In genomic region chr2:11758639-11759038, GRCh38 we compare ENCODE assay signal across 19 cellular contexts. TPM values are rescaled to one million over a fixed set of nuclear protein-coding genes. Genes with fewer than 3 reads are reported as not detected.
DNase-seq lines count a peak whose midpoint lies in the region; ATAC-seq lines count a peak whose summit lies in the region.
"Had no signal": no experiment of that assay in that cellular context is flagged by ENCODE, and none has a peak within 500 bp of the region (broad histone marks: within the 10 kb centered on the region; RNA-seq: fewer than 3 reads in every experiment).

No MANE protein-coding gene starts in this region.

- no peak overlapping the region for H3K4me3 ChIP-seq in mesendoderm (ENCODE audit: low read length)
- H3K4me3 ChIP-seq: thyroid gland had no signal

- no peaks in the 10 kb centered on the region for H3K36me3 ChIP-seq in mesendoderm (ENCODE audit: control insufficient read depth, insufficient read depth, low read length)
- H3K36me3 ChIP-seq: brain microvascular endothelial cell, thyroid gland had no signal

- H3K23ac ChIP-seq in mesendoderm (ENCODE audit: low read length) = no peak overlapping the region

- H4K5ac ChIP-seq in mesendoderm (ENCODE audit: low read length) = no peak overlapping the region

- H3K27ac Mint-ChIP-seq in stimulated activated naive CD8-positive, alpha-beta T cell treated with anti-CD3 and anti-CD28 coated beads, Interleukin-15, Interleukin-2, amounts not matched to agents 100 ng/mL and 50 ng/mL, for 24 hours = peak overlapping the region; percentile 77
- peak overlapping the region in 1 of 2 donors; percentile 59 for H3K27ac Mint-ChIP-seq in stimulated activated naive CD8-positive, alpha-beta T cell treated with anti-CD3 and anti-CD28 coated beads, Interleukin-15, amount 100 ng/mL, for 72 hours
- peak overlapping the region; percentile 95 for H3K27ac Mint-ChIP-seq in T-helper 17 cell
- H3K27ac Mint-ChIP-seq in central memory CD8-positive, alpha-beta T cell (ENCODE audit: low read depth) = peak overlapping the region; percentile 77
- H3K27ac Mint-ChIP-seq in stimulated activated memory B cell treated with anti-CD40 and anti-IgM and Interleukin-4, amounts not matched to agents 10 μg/mL and 1 μg/mL and 100 μg/mL, for 72 hours = peak overlapping the region; percentile 75
- H3K27ac Mint-ChIP-seq in stimulated activated naive B cell treated with anti-CD40 and anti-IgM and Interleukin-4, amounts not matched to agents 10 μg/mL and 1 μg/mL and 100 μg/mL, for 72 hours = no peak overlapping the region
- H3K27ac Mint-ChIP-seq: B cell had no signal

- no peaks in the 10 kb centered on the region for H3K9me3 Mint-ChIP-seq in stimulated activated naive CD8-positive, alpha-beta T cell treated with anti-CD3 and anti-CD28 coated beads, Interleukin-15, Interleukin-2, amounts not matched to agents 100 ng/mL and 50 ng/mL, for 24 hours
- no peaks in the 10 kb centered on the region for H3K9me3 Mint-ChIP-seq in stimulated activated naive CD8-positive, alpha-beta T cell treated with anti-CD3 and anti-CD28 coated beads, Interleukin-15, amount 100 ng/mL, for 72 hours
- no peaks in the 10 kb centered on the region for H3K9me3 Mint-ChIP-seq in central memory CD8-positive, alpha-beta T cell
- no peaks in the 10 kb centered on the region for H3K9me3 Mint-ChIP-seq in stimulated activated memory B cell treated with anti-CD40 and anti-IgM and Interleukin-4, amounts not matched to agents 10 μg/mL and 1 μg/mL and 100 μg/mL, for 72 hours
- no peaks in the 10 kb centered on the region for H3K9me3 Mint-ChIP-seq in stimulated activated naive B cell treated with anti-CD40 and anti-IgM and Interleukin-4, amounts not matched to agents 10 μg/mL and 1 μg/mL and 100 μg/mL, for 72 hours

- ATAC-seq in stimulated activated naive CD8-positive, alpha-beta T cell treated with anti-CD3 and anti-CD28 coated beads, Interleukin-15, amount 100 ng/mL, for 72 hours = no peak
- ATAC-seq in T-helper 17 cell = no peak
- no peak for ATAC-seq in central memory CD8-positive, alpha-beta T cell (replicated peaks; ENCODE audit: extremely low read depth, poor library complexity, severe bottlenecking)
- ATAC-seq in stimulated activated memory B cell treated with anti-CD40 and anti-IgM and Interleukin-4, amounts not matched to agents 10 μg/mL and 1 μg/mL and 100 μg/mL, for 72 hours = no peak
- no peak for ATAC-seq in GM18517 (IDR thresholded peaks at IDR 0.05; ENCODE audit: unreplicated experiment)
- no peak for ATAC-seq in stimulated activated naive B cell treated with anti-CD40 and anti-IgM and Interleukin-4, amounts not matched to agents 10 μg/mL and 1 μg/mL and 100 μg/mL, for 72 hours (replicated peaks)
- ATAC-seq: foreskin keratinocyte had no signal

- no peaks in the 10 kb centered on the region for H3K9me3 ChIP-seq in T-helper 17 cell (ENCODE audit: control insufficient read depth, low read length, poor library complexity, severe bottlenecking)
- H3K9me3 ChIP-seq: SK-N-SH, thyroid gland had no signal

- H3K36me3 Mint-ChIP-seq in stimulated activated naive CD8-positive, alpha-beta T cell treated with anti-CD3 and anti-CD28 coated beads, Interleukin-15, Interleukin-2, amounts not matched to agents 100 ng/mL and 50 ng/mL, for 24 hours (ENCODE audit: low read depth) = peaks cover 26% of the 10 kb centered on the region
- peaks cover 3% of the 10 kb centered on the region for H3K36me3 Mint-ChIP-seq in T-helper 17 cell (ENCODE audit: low read depth)
- H3K36me3 Mint-ChIP-seq in central memory CD8-positive, alpha-beta T cell (ENCODE audit: insufficient read depth) = peaks cover 8% of the 10 kb centered on the region
- H3K36me3 Mint-ChIP-seq in stimulated activated memory B cell treated with anti-CD40 and anti-IgM and Interleukin-4, amounts not matched to agents 10 μg/mL and 1 μg/mL and 100 μg/mL, for 72 hours = peaks cover 27% of the 10 kb centered on the region
- H3K36me3 Mint-ChIP-seq in stimulated activated naive B cell treated with anti-CD40 and anti-IgM and Interleukin-4, amounts not matched to agents 10 μg/mL and 1 μg/mL and 100 μg/mL, for 72 hours = peaks cover 40 to 42% of the 10 kb centered on the region in 2 donors

- H3K4me3 Mint-ChIP-seq in stimulated activated naive CD8-positive, alpha-beta T cell treated with anti-CD3 and anti-CD28 coated beads, Interleukin-15, Interleukin-2, amounts not matched to agents 100 ng/mL and 50 ng/mL, for 24 hours = no peak overlapping the region
- no peak overlapping the region for H3K4me3 Mint-ChIP-seq in stimulated activated naive CD8-positive, alpha-beta T cell treated with anti-CD3 and anti-CD28 coated beads, Interleukin-15, amount 100 ng/mL, for 72 hours
- no peak overlapping the region for H3K4me3 Mint-ChIP-seq in T-helper 17 cell
- no peak overlapping the region for H3K4me3 Mint-ChIP-seq in central memory CD8-positive, alpha-beta T cell
- H3K4me3 Mint-ChIP-seq in stimulated activated memory B cell treated with anti-CD40 and anti-IgM and Interleukin-4, amounts not matched to agents 10 μg/mL and 1 μg/mL and 100 μg/mL, for 72 hours = no peak overlapping the region
- no peak overlapping the region for H3K4me3 Mint-ChIP-seq in stimulated activated naive B cell treated with anti-CD40 and anti-IgM and Interleukin-4, amounts not matched to agents 10 μg/mL and 1 μg/mL and 100 μg/mL, for 72 hours
- H3K4me3 Mint-ChIP-seq: B cell had no signal

- H3K79me2 ChIP-seq in mesendoderm (ENCODE audit: control insufficient read depth, insufficient read depth, low read length) = no peaks in the 10 kb centered on the region

- no peak overlapping the region for H2AK5ac ChIP-seq in mesendoderm (ENCODE audit: low read length)

- no peak overlapping the region for H3K9ac ChIP-seq in mesendoderm (ENCODE audit: low read length)
- H3K9ac ChIP-seq: KMS-11, SK-N-SH had no signal

- H3K4me2 ChIP-seq in mesendoderm (ENCODE audit: low read length) = no peak overlapping the region
- H3K4me2 ChIP-seq: KMS-11, SK-N-SH had no signal

- no CpG with 5 or more reads among the region's 4 CpGs for WGBS in mesendoderm (ENCODE audit: extremely low coverage, insufficient coverage, low lambda C conversion rate)

- H3K4ac ChIP-seq in mesendoderm (ENCODE audit: low read depth, low read length) = no peak overlapping the region

- peaks cover 77% of the 10 kb centered on the region for H3K4me1 Mint-ChIP-seq in stimulated activated naive CD8-positive, alpha-beta T cell treated with anti-CD3 and anti-CD28 coated beads, Interleukin-15, Interleukin-2, amounts not matched to agents 100 ng/mL and 50 ng/mL, for 24 hours (ENCODE audit: low read depth)
- peaks cover 83% of the 10 kb centered on the region for H3K4me1 Mint-ChIP-seq in stimulated activated naive CD8-positive, alpha-beta T cell treated with anti-CD3 and anti-CD28 coated beads, Interleukin-15, amount 100 ng/mL, for 72 hours
- H3K4me1 Mint-ChIP-seq in T-helper 17 cell = peaks cover 52% of the 10 kb centered on the region
- peaks cover 74% of the 10 kb centered on the region for H3K4me1 Mint-ChIP-seq in central memory CD8-positive, alpha-beta T cell
- H3K4me1 Mint-ChIP-seq in stimulated activated memory B cell treated with anti-CD40 and anti-IgM and Interleukin-4, amounts not matched to agents 10 μg/mL and 1 μg/mL and 100 μg/mL, for 72 hours = peaks cover 66% of the 10 kb centered on the region
- H3K4me1 Mint-ChIP-seq in stimulated activated naive B cell treated with anti-CD40 and anti-IgM and Interleukin-4, amounts not matched to agents 10 μg/mL and 1 μg/mL and 100 μg/mL, for 72 hours = peaks cover 40 to 73% of the 10 kb centered on the region in 2 donors

- no peak overlapping the region for H4K8ac ChIP-seq in mesendoderm (ENCODE audit: low read depth, low read length)

- H2BK15ac ChIP-seq in mesendoderm (replicated peaks; ENCODE audit: low read depth) = no peak overlapping the region

- H3K56ac ChIP-seq in mesendoderm (ENCODE audit: low read length) = no peak overlapping the region

- DNase-seq in stimulated activated naive CD8-positive, alpha-beta T cell treated with anti-CD3 and anti-CD28 coated beads, Interleukin-15, amount 100 ng/mL, for 72 hours = no peak
- DNase-seq in T-helper 17 cell (no peak), mesendoderm (no peak)
- DNase-seq in central memory CD8-positive, alpha-beta T cell (ENCODE audit: low spot score in 2 of 2) = no peak
- DNase-seq in stimulated activated naive B cell treated with anti-CD40 and anti-IgM and Interleukin-4, amounts not matched to agents 10 μg/mL and 1 μg/mL and 100 μg/mL, for 72 hours = no peak
- DNase-seq: brain microvascular endothelial cell, cortex of kidney, DMS 273 treated with DMSO at 0.1 percent for 48 hours, foreskin keratinocyte, NCI-H1105 treated with DMSO at 0.1 percent for 48 hours, NCI-H774, SK-N-SH, thyroid gland had no signal

- H2BK5ac ChIP-seq in mesendoderm (ENCODE audit: low read length) = no peak overlapping the region

- H3K79me1 ChIP-seq in mesendoderm (ENCODE audit: low read length) = peaks cover 4% of the 10 kb centered on the region

- no peaks in the 10 kb centered on the region for H3K27me3 ChIP-seq in mesendoderm (ENCODE audit: insufficient read depth, low read length, poor library complexity)
- H3K27me3 ChIP-seq: brain microvascular endothelial cell, foreskin keratinocyte, thyroid gland had no signal

- no peak overlapping the region for H3K27ac ChIP-seq in mesendoderm (ENCODE audit: low read depth, low read length)
- H3K27ac ChIP-seq: brain microvascular endothelial cell, epithelial cell of prostate, foreskin keratinocyte, KMS-11 had no signal

- no peak overlapping the region for H3K18ac ChIP-seq in mesendoderm (ENCODE audit: low read length)

- no peaks in the 10 kb centered on the region for H3K27me3 Mint-ChIP-seq in stimulated activated naive CD8-positive, alpha-beta T cell treated with anti-CD3 and anti-CD28 coated beads, Interleukin-15, Interleukin-2, amounts not matched to agents 100 ng/mL and 50 ng/mL, for 24 hours
- H3K27me3 Mint-ChIP-seq in stimulated activated naive CD8-positive, alpha-beta T cell treated with anti-CD3 and anti-CD28 coated beads, Interleukin-15, amount 100 ng/mL, for 72 hours = no peaks in the 10 kb centered on the region
- no peaks in the 10 kb centered on the region for H3K27me3 Mint-ChIP-seq in T-helper 17 cell
- H3K27me3 Mint-ChIP-seq in central memory CD8-positive, alpha-beta T cell = no peaks in the 10 kb centered on the region
- no peaks in the 10 kb centered on the region for H3K27me3 Mint-ChIP-seq in stimulated activated memory B cell treated with anti-CD40 and anti-IgM and Interleukin-4, amounts not matched to agents 10 μg/mL and 1 μg/mL and 100 μg/mL, for 72 hours
- H3K27me3 Mint-ChIP-seq in stimulated activated naive B cell treated with anti-CD40 and anti-IgM and Interleukin-4, amounts not matched to agents 10 μg/mL and 1 μg/mL and 100 μg/mL, for 72 hours = no peaks in the 10 kb centered on the region
- H3K27me3 Mint-ChIP-seq: B cell had no signal

- H2BK120ac ChIP-seq in mesendoderm (ENCODE audit: low read depth, low read length) = no peak overlapping the region

- H3K4me1 ChIP-seq in mesendoderm (ENCODE audit: control insufficient read depth, low read depth, low read length) = peaks cover 6% of the 10 kb centered on the region

RNA-seq across cellular contexts. Expression of gene LPIN1, which starts 12.2 kb away (rescaled TPM):
- total RNA-seq in T-helper 17 cell = 10 to 100 TPM; 86.7 to 99.8 TPM
- polyA plus RNA-seq in mesendoderm (2013, experiment 1 of 2) = 1.9 TPM
- polyA plus RNA-seq in mesendoderm (2013, experiment 2 of 2) = 1.8 TPM
